ENCODE assay signal across 1 cellular context in genomic region chr7:100686201-100686821, GRCh38.
A peak's percentile ranks its signal among the peaks of the same experiment; 100 is the strongest.
TF ChIP-seq lines count a peak whose summit lies in the region.

No MANE protein-coding gene starts in this region.

TF ChIP-seq in HepG2, 621 proteins besides CTCF, POLR2A, EP300 and RAD21:
- no peak for TF ChIP-seq SOX5 (CRISPR knock-in tag; IDR thresholded peaks at IDR 0.05; ENCODE audit: borderline replicate concordance)
- peak; percentile 53 for TF ChIP-seq RBFOX2 (IDR thresholded peaks at IDR 0.05; ENCODE audit: low read depth, low read length)
- TF ChIP-seq MAX (IDR thresholded peaks at IDR 0.05) = no peak
